1 cellular context compared by ENCODE assay signal in the genomic region with DNA sequence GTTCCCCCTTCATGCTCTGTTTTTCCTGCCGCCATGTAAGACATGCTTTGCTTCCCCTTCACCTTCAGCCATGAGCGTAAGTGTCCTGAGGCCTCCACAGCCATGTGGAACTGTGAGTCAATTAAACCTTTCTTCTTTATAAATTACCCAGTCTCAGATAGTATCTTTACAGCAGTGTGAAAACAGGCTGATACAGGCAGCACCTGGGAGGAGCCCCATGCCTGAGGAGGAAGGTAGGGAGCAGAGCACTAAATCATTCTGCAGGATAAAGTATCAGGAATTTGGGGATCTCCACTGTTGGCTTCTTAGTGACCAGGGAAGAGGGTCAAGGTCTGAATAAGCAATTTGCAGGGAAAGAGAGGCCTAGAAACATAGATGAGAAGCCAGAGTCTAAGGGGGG.
TF ChIP-seq lines count a peak whose summit lies in the region.

No MANE protein-coding gene starts in this region.

TF ChIP-seq in SK-N-SH treated with all-trans-retinoic acid at 6 μM for 48 hours, 23 proteins besides CTCF, POLR2A, EP300 and RAD21 (continued from another document):
- TF ChIP-seq, protein P1, sequence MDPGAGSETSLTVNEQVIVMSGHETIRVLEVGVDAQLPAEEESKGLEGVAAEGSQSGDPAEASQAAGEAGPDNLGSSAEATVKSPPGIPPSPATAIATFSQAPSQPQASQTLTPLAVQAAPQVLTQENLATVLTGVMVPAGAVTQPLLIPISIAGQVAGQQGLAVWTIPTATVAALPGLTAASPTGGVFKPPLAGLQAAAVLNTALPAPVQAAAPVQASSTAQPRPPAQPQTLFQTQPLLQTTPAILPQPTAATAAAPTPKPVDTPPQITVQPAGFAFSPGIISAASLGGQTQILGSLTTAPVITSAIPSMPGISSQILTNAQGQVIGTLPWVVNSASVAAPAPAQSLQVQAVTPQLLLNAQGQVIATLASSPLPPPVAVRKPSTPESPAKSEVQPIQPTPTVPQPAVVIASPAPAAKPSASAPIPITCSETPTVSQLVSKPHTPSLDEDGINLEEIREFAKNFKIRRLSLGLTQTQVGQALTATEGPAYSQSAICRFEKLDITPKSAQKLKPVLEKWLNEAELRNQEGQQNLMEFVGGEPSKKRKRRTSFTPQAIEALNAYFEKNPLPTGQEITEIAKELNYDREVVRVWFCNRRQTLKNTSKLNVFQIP (CRISPR knock-in tag; IDR thresholded peaks at IDR 0.05; ENCODE audit: borderline replicate concordance, low read depth): no peak
- TF ChIP-seq ZNF565 (CRISPR knock-in tag; conservative IDR thresholded peaks at IDR 0.05; ENCODE audit: low read depth) (no peak), TOX (CRISPR knock-in tag; IDR thresholded peaks at IDR 0.05; ENCODE audit: borderline replicate concordance) (no peak), RARB (CRISPR knock-in tag; IDR thresholded peaks at IDR 0.05) (no peak), BACH2 (CRISPR knock-in tag; IDR thresholded peaks at IDR 0.05; ENCODE audit: borderline replicate concordance) (no peak), ARNTL (CRISPR knock-in tag; IDR thresholded peaks at IDR 0.05; ENCODE audit: borderline replicate concordance, low read depth) (no peak), GLIS3 (CRISPR knock-in tag; IDR thresholded peaks at IDR 0.05) (no peak), ZC3H10 (CRISPR knock-in tag; IDR thresholded peaks at IDR 0.05) (no peak), ZNF8 (CRISPR knock-in tag; IDR thresholded peaks at IDR 0.05) (no peak), PPARA (CRISPR knock-in tag; IDR thresholded peaks at IDR 0.05; ENCODE audit: borderline replicate concordance) (no peak)
TF ChIP-seq in SK-N-SH treated with all-trans-retinoic acid at 6 μM for 48 hours: peak in this region for 0.
